In the genomic region with DNA sequence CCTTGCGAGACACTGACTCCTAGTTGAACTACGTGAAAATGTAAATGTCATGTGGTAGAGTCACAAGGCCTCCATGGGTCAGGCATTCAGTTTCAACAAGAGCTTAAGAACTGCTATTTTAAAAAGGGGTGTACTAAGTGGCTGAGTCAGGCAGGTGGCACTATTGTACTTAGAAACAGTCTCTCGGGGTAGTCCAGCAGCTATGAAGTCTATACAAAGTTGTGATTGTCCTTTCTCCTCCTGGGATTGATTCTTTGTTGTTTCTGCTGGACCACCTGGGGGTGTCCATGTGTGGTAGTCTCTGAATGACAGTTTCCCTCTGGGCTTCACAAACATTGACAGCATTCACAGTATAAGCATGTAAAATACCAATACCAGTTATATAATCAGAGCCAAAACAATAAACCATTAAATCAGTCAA, we compare ENCODE assay signal across 8 cellular contexts. TPM values are rescaled to one million over a fixed set of nuclear protein-coding genes. Genes with fewer than 3 reads are reported as not detected.
DNase-seq lines count a peak whose midpoint lies in the region; ATAC-seq, FAIRE-seq and TF ChIP-seq lines count a peak whose summit lies in the region.

No MANE protein-coding gene starts in this region.

- H3K27me3 ChIP-seq in astrocyte (ENCODE audit: insufficient read depth, low read length): no peaks in the 10 kb centered on the region

- no peaks in the 10 kb centered on the region for H3K9me3 ChIP-seq in astrocyte (ENCODE audit: insufficient read depth, low read depth, low read length)

- H3K27me3 Mint-ChIP-seq in astrocyte (ENCODE audit: low read depth, unreplicated experiment): no peaks in the 10 kb centered on the region
- H3K27me3 Mint-ChIP-seq in stimulated activated naive CD8-positive, alpha-beta T cell treated with anti-CD3 and anti-CD28 coated beads, Interleukin-15, amount 100 ng/mL, for 72 hours: no peaks in the 10 kb centered on the region

- no peak overlapping the region for H3K4me3 Mint-ChIP-seq in astrocyte (ENCODE audit: unreplicated experiment)
- H3K4me3 Mint-ChIP-seq in stimulated activated naive CD8-positive, alpha-beta T cell treated with anti-CD3 and anti-CD28 coated beads, Interleukin-15, amount 100 ng/mL, for 72 hours: no peak overlapping the region

- no peak overlapping the region for H3K27ac ChIP-seq in astrocyte (ENCODE audit: low read depth, low read length)

- H3K9me3 Mint-ChIP-seq in astrocyte (ENCODE audit: unreplicated experiment): peaks cover 2% of the 10 kb centered on the region
- peaks cover 0 to 5% of the 10 kb centered on the region in 2 donors for H3K9me3 Mint-ChIP-seq in stimulated activated naive CD8-positive, alpha-beta T cell treated with anti-CD3 and anti-CD28 coated beads, Interleukin-15, amount 100 ng/mL, for 72 hours

- ATAC-seq in GM19328 (IDR thresholded peaks at IDR 0.05; ENCODE audit: unreplicated experiment) (peak; percentile 90), HG03280 (IDR thresholded peaks at IDR 0.05; ENCODE audit: unreplicated experiment) (peak; percentile 96)
- ATAC-seq in stimulated activated naive CD8-positive, alpha-beta T cell treated with anti-CD3 and anti-CD28 coated beads, Interleukin-15, amount 100 ng/mL, for 72 hours: peak; percentile 71

- no peaks in the 10 kb centered on the region for H3K79me2 ChIP-seq in astrocyte (ENCODE audit: insufficient read depth, low read length)

- no peak overlapping the region for H3K9ac ChIP-seq in astrocyte (ENCODE audit: low read length)

- H3K4me1 ChIP-seq in astrocyte (ENCODE audit: insufficient read depth, low read length): peaks cover 3% of the 10 kb centered on the region

- H3K27ac Mint-ChIP-seq in astrocyte (ENCODE audit: unreplicated experiment): no peak overlapping the region
- no peak overlapping the region for H3K27ac Mint-ChIP-seq in stimulated activated naive CD8-positive, alpha-beta T cell treated with anti-CD3 and anti-CD28 coated beads, Interleukin-15, amount 100 ng/mL, for 72 hours

- H3K4me1 Mint-ChIP-seq in astrocyte (ENCODE audit: low read depth, unreplicated experiment): peaks cover 3% of the 10 kb centered on the region
- H3K4me1 Mint-ChIP-seq in stimulated activated naive CD8-positive, alpha-beta T cell treated with anti-CD3 and anti-CD28 coated beads, Interleukin-15, amount 100 ng/mL, for 72 hours: no peaks in the 10 kb centered on the region

- H2AFZ ChIP-seq in astrocyte (ENCODE audit: low read depth, low read length): no peak overlapping the region

- TF ChIP-seq CTCF in astrocyte (IDR thresholded peaks at IDR 0.05; ENCODE audit: insufficient read depth, low read depth, low read length): peak; percentile 65

- no peak overlapping the region for H3K4me3 ChIP-seq in astrocyte (ENCODE audit: insufficient read depth, low read depth, low read length)

- FAIRE-seq in astrocyte (lab: Jason Lieb, UNC): no peak

- H3K36me3 ChIP-seq in astrocyte (ENCODE audit: insufficient read depth, low read length): peaks cover 4% of the 10 kb centered on the region

- H4K20me1 ChIP-seq in astrocyte (ENCODE audit: insufficient read depth, low read length): no peaks in the 10 kb centered on the region

- DNase-seq in DMS153 (lab: John Stamatoyannopoulos, UW) (peak; percentile 47), NCI-H345 treated with DMSO at 0.1 percent for 48 hours (lab: John Stamatoyannopoulos, UW; ENCODE audit: unreplicated experiment) (peak; percentile 56), astrocyte (ENCODE audit: low read depth) (peak; percentile 50), iPS-NIHi11 (ENCODE audit: low spot score) (peak; percentile 51)
- peak in 1 of 2 donors; percentile 10 for DNase-seq in stimulated activated naive CD8-positive, alpha-beta T cell treated with anti-CD3 and anti-CD28 coated beads, Interleukin-15, amount 100 ng/mL, for 72 hours
- DNase-seq in stimulated activated CD4-positive, alpha-beta T cell treated with anti-CD3 and anti-CD28 coated beads, Interleukin-1b, Interleukin-23, amount 100 ng/mL, for 48 hours: no peak

- no peaks in the 10 kb centered on the region for H3K36me3 Mint-ChIP-seq in astrocyte (ENCODE audit: low read depth, unreplicated experiment)

- no peak overlapping the region for H3K4me2 ChIP-seq in astrocyte (ENCODE audit: low read length)

RNA-seq across cellular contexts. Expression of gene UGGT2, which starts 33.0 kb away (rescaled TPM):
- 36.1 and 36.2 TPM in 2 replicates for total RNA-seq in astrocyte
